In the genomic region with DNA sequence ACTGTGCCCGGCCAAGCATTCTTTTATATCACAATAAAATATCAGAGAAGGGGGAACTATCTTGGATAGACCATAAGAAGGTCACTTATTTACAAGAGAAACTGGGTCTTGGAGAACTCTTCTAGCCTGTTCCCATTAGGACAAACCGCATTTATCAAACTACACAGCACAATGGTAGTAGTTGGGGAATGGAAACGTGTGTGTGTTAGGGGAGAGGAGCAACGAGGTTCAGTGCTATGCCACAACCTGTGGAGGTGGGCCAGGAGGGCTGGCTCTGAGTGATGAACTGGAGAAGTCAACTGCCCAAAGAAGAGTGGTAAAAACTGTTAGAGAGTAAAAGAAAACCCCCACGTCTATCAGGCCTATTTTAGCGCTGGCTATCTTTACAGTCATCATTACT, we compare ENCODE assay signal across 11 cellular contexts. TPM values are rescaled to one million over a fixed set of nuclear protein-coding genes. Genes with fewer than 3 reads are reported as not detected.
DNase-seq lines count a peak whose midpoint lies in the region; ATAC-seq, FAIRE-seq and TF ChIP-seq lines count a peak whose summit lies in the region.
"Had no signal": no experiment of that assay in that cellular context is flagged by ENCODE, and none has a peak within 500 bp of the region (broad histone marks: within the 10 kb centered on the region; RNA-seq: fewer than 3 reads in every experiment).

No MANE protein-coding gene starts in this region.

- SMC1A ChIA-PET in GM12878 (lab: Charles Lee; ENCODE audit: uncharacterized antibody, unreplicated experiment) = interaction anchor here (1.1 kb wide), 1 partner anchor 13 kb away, joined by 3 read pairs; no protein-coding TSS in a partner anchor

- WGBS in SK-N-SH (ENCODE audit: low lambda C conversion rate) = 78% methylated on average over 6 of the region's 6 CpGs
- 49% methylated on average over 6 of the region's 6 CpGs for WGBS in GM12878 (ENCODE audit: insufficient coverage, insufficient replicate concordance, low lambda C conversion rate, missing lambda C conversion rate)

- TF ChIP-seq RAD21 in SK-N-SH (IDR thresholded peaks at IDR 0.05; ENCODE audit: low read length) = no peak
- no peak for TF ChIP-seq RAD21 in GM12878 (IDR thresholded peaks at IDR 0.05; ENCODE audit: insufficient read depth, low read depth, low read length)

- TF ChIP-seq CTCF in SK-N-SH (IDR thresholded peaks at IDR 0.05) (no peak), GM12878 (IDR thresholded peaks at IDR 0.05 in 2 of 3, conservative IDR thresholded peaks at IDR 0.05 in 1 of 3; ENCODE audit: control insufficient read depth in 2 of 3, extremely low read depth in 1 of 3, insufficient read depth in 1 of 3, low read depth in 3 of 3, low read length in 3 of 3) (no peak), neural progenitor cell (IDR thresholded peaks at IDR 0.05) (no peak)

- H2AFZ ChIP-seq in SK-N-SH (ENCODE audit: low read depth) = no peak overlapping the region
- no peak overlapping the region for H2AFZ ChIP-seq in Karpas-422 (ENCODE audit: low read length)
- no peak overlapping the region; the same call in 1 of the 2 replicates for H2AFZ ChIP-seq in GM12878 (ENCODE audit: control insufficient read depth, low read depth, low read length)
- H2AFZ ChIP-seq in neural progenitor cell (replicated peaks) = no peak overlapping the region

- H3K4me3 Mint-ChIP-seq in neural progenitor cell = peak overlapping the region; percentile 93

- H3K9ac ChIP-seq in SK-N-SH = peak overlapping the region; percentile 87; the same call in 1 of the 2 replicates
- H3K9ac ChIP-seq in Karpas-422 (ENCODE audit: low read length) = peak overlapping the region; percentile 95
- H3K9ac ChIP-seq in GM12878 (ENCODE audit: control insufficient read depth, insufficient read depth, low read length) = peak overlapping the region; percentile 95
- no peak overlapping the region for H3K9ac ChIP-seq in neural progenitor cell

- no peak for TF ChIP-seq POLR2A in GM12878 (IDR thresholded peaks at IDR 0.05; ENCODE audit: low read depth, low read length)

- H4K20me1 ChIP-seq in SK-N-SH (ENCODE audit: insufficient read depth) (no peaks in the 10 kb centered on the region), Karpas-422 (ENCODE audit: insufficient read depth, low read depth, low read length) (no peaks in the 10 kb centered on the region), GM12878 (ENCODE audit: control insufficient read depth, insufficient read depth) (no peaks in the 10 kb centered on the region), neural progenitor cell (ENCODE audit: low read depth) (peaks cover 9% of the 10 kb centered on the region)

- no peaks in the 10 kb centered on the region for H3K9me2 ChIP-seq in SK-N-SH
- no peaks in the 10 kb centered on the region for H3K9me2 ChIP-seq in Karpas-422 (replicated peaks; ENCODE audit: insufficient read depth, low read length)

- CTCF ChIA-PET in SK-N-SH (lab: Yijun Ruan, JAX) = interaction anchor here (1.2 kb wide), 1 partner anchor 19 kb away, joined by 3 read pairs; no protein-coding TSS in a partner anchor
- CTCF ChIA-PET in GM12878 (lab: Yijun Ruan, JAX) = interaction anchor here (1.2 to 1.5 kb wide), 2 partner anchors 19 to 21 kb away, joined by 6 to 7 read pairs; no protein-coding TSS in a partner anchor

- H3K9me3 Mint-ChIP-seq in neural progenitor cell = no peaks in the 10 kb centered on the region

- POLR2A ChIA-PET in SK-N-SH (lab: Yijun Ruan, JAX) = no interaction called here
- POLR2A ChIA-PET in GM12878 (lab: Charles Lee) = no interaction called here

- peaks cover 21% of the 10 kb centered on the region for H3K4me1 Mint-ChIP-seq in neural progenitor cell

- H3K27ac Mint-ChIP-seq in neural progenitor cell = peak overlapping the region; percentile 14

- H3K27ac ChIP-seq in SK-N-SH (ENCODE audit: low read depth in 2 of 2, low read length in 1 of 2) (no peak overlapping the region), Karpas-422 (ENCODE audit: low read length) (no peak overlapping the region), GM12878 (ENCODE audit: control insufficient read depth, insufficient read depth) (no peak overlapping the region), neural progenitor cell (no peak overlapping the region)
- H3K27ac ChIP-seq: ovary had no signal

- H3K79me2 ChIP-seq in SK-N-SH (ENCODE audit: insufficient read depth) (peaks cover 34% of the 10 kb centered on the region), Karpas-422 (ENCODE audit: low read length) (peaks cover 33% of the 10 kb centered on the region), GM12878 (ENCODE audit: control insufficient read depth, insufficient read depth, low read length) (peaks cover 28% of the 10 kb centered on the region), neural progenitor cell (ENCODE audit: low read depth) (peaks cover 31% of the 10 kb centered on the region)

- in situ Hi-C loops in GM12878 (cut with MboI) = no loop called here

- H3K27me3 ChIP-seq in SK-N-SH (ENCODE audit: insufficient read depth) (no peaks in the 10 kb centered on the region), Karpas-422 (ENCODE audit: low read length) (no peaks in the 10 kb centered on the region), GM12878 (replicated peaks in 1 of 2; ENCODE audit: control insufficient read depth in 2 of 2, insufficient read depth in 2 of 2, low read length in 1 of 2) (no peaks in the 10 kb centered on the region), neural progenitor cell (no peaks in the 10 kb centered on the region)
- H3K27me3 ChIP-seq: ovary had no signal

- H3K9me3 ChIP-seq in SK-N-SH = no peaks in the 10 kb centered on the region
- H3K9me3 ChIP-seq in Karpas-422 (ENCODE audit: low read length) = no peaks in the 10 kb centered on the region
- H3K9me3 ChIP-seq in GM12878 (replicated peaks; ENCODE audit: control insufficient read depth, insufficient read depth, low read length) = no peaks in the 10 kb centered on the region
- no peaks in the 10 kb centered on the region for H3K9me3 ChIP-seq in neural progenitor cell (ENCODE audit: low read depth)
- H3K9me3 ChIP-seq: ovary had no signal

- no peak for FAIRE-seq in GM12878 (lab: Jason Lieb, UNC)
- FAIRE-seq: urothelium cell line had no signal

- intact Hi-C loops in GM12878 (cut with micrococcal nuclease; ENCODE audit: unreplicated experiment) = loop anchor here (5.0 kb wide), 1 partner anchor 45 kb away; the partner anchor contains the start of genes GART and SON
- intact Hi-C loops in sciatic nerve (cut with DNase I) = no loop called here

- H3K4me3 ChIP-seq in SK-N-SH (ENCODE audit: low read depth in 2 of 2, low read length in 1 of 2) (peak overlapping the region; percentile 84 to 88; a peak in 2 of 4 replicates), Karpas-422 (ENCODE audit: low read length) (peak overlapping the region; percentile 96), GM12878 (peak overlapping the region; percentile 92), neural progenitor cell (peak overlapping the region; percentile 94)

- DNase-seq in SK-N-SH = no peak
- DNase-seq in Karpas-422 = no peak
- DNase-seq in GM12878 (ENCODE audit: low read depth, low spot score) = no peak
- no peak for DNase-seq in neural progenitor cell (ENCODE audit: low spot score)
- DNase-seq in NOMO-1 treated with dmso at 0.1 percent for 144 hours (lab: John Stamatoyannopoulos, UW; ENCODE audit: unreplicated experiment) = no peak
- DNase-seq in sciatic nerve (ENCODE audit: low spot score) = no peak
- no peak for DNase-seq in UCSD-AML1 (lab: John Stamatoyannopoulos, UW; ENCODE audit: unreplicated experiment)
- DNase-seq: dermis blood vessel endothelial cell, ovary had no signal

- H3K4me2 ChIP-seq in SK-N-SH = peak overlapping the region; percentile 85
- peak overlapping the region; percentile 90 for H3K4me2 ChIP-seq in Karpas-422 (ENCODE audit: low read depth, low read length, poor library complexity, severe bottlenecking)
- peak overlapping the region; percentile 79 for H3K4me2 ChIP-seq in GM12878 (ENCODE audit: control insufficient read depth, insufficient read depth)
- peak overlapping the region; percentile 89 for H3K4me2 ChIP-seq in neural progenitor cell

- peaks cover 11% of the 10 kb centered on the region for H3K36me3 Mint-ChIP-seq in neural progenitor cell

- peaks cover 31% of the 10 kb centered on the region for H3F3A ChIP-seq in SK-N-SH (replicated peaks; ENCODE audit: insufficient read depth)
- H3F3A ChIP-seq in neural progenitor cell (ENCODE audit: low read depth) = peaks cover 20% of the 10 kb centered on the region

- RAD21 ChIA-PET in GM12878 (lab: Charles Lee; ENCODE audit: unreplicated experiment) = no interaction called here

- H3K4me1 ChIP-seq in SK-N-SH (ENCODE audit: control insufficient read depth in 1 of 2, insufficient read depth in 2 of 2, low read depth in 1 of 2, low read length in 1 of 2) (peaks cover 6% of the 10 kb centered on the region in 2 experiments; a peak in 3 of 4 replicates), Karpas-422 (ENCODE audit: low read length) (peaks cover 19% of the 10 kb centered on the region), GM12878 (ENCODE audit: control insufficient read depth, insufficient read depth, low read length) (no peaks in the 10 kb centered on the region), neural progenitor cell (peaks cover 12% of the 10 kb centered on the region)

- TF ChIP-seq EP300 in SK-N-SH (IDR thresholded peaks at IDR 0.05; ENCODE audit: borderline replicate concordance in 1 of 2, low read depth in 1 of 2, low read length in 1 of 2) = no peak
- TF ChIP-seq EP300 in GM12878 (IDR thresholded peaks at IDR 0.05; ENCODE audit: borderline replicate concordance in 1 of 2, control insufficient read depth in 1 of 2, low read depth in 2 of 2, low read length in 2 of 2) = no peak

- no peak for ATAC-seq in SK-N-SH treated with all-trans-retinoic acid at 6 μM for 48 hours
- ATAC-seq in GM12878 = no peak; the same call in 2 of the 3 replicates
- no peak for ATAC-seq in sciatic nerve

- no TSS peak for BruUV-seq in GM12878 (replicated peaks; lab: Mats Ljungman, UMichigan)

- H3K36me3 ChIP-seq in SK-N-SH (replicated peaks in 1 of 2; ENCODE audit: control insufficient read depth in 1 of 2, insufficient read depth in 2 of 2, low read length in 1 of 2) = peaks cover 26 to 29% of the 10 kb centered on the region in 2 experiments
- H3K36me3 ChIP-seq in Karpas-422 (ENCODE audit: insufficient read depth, low read length) = peaks cover 17% of the 10 kb centered on the region; the same call in 1 of the 2 replicates
- peaks cover 0 to 3% of the 10 kb centered on the region in 2 experiments; a peak in 2 of 4 replicates for H3K36me3 ChIP-seq in GM12878 (ENCODE audit: control insufficient read depth in 2 of 2, insufficient read depth in 2 of 2, low read length in 1 of 2)
- H3K36me3 ChIP-seq in neural progenitor cell = peaks cover 23% of the 10 kb centered on the region
- H3K36me3 ChIP-seq: ovary had no signal

- H3K27me3 Mint-ChIP-seq in neural progenitor cell (ENCODE audit: insufficient read depth, low read depth) = no peaks in the 10 kb centered on the region

RNA-seq across cellular contexts. Expression of gene DONSON, which starts 1.6 kb away (rescaled TPM):
- polyA plus RNA-seq in SK-N-SH (2012; rRNA removed) (17.3 and 20.6 TPM in 2 replicates), GM12878 (2011; rRNA removed) (51.2 and 72.5 TPM in 2 replicates), GM12878 (2014; fragmentation: Illumina TruSeq; extraction: Trizol) (40.5 and 51.2 TPM in 2 replicates), GM12878 (2014; fragmentation: Nextera tagmentation; extraction: Ambion mirVana) (10 to 100 TPM; 13.6 to 25.8 TPM), GM12878 (2014; rRNA removed) (23.7 and 26.7 TPM in 2 replicates), GM12878 (2016; fragmentation: Nextera tagmentation; extraction: Ambion mirVana) (10 to 100 TPM; 47.3 to 49.3 TPM)
- polyA plus RNA-seq in SK-N-SH (2012; cell fraction: cytosol; rRNA removed) = 16.5 and 19.2 TPM in 2 replicates
- polyA plus RNA-seq in SK-N-SH (2012; cell fraction: nucleus; rRNA removed) = 41.8 and 54.5 TPM in 2 replicates
- 14.6 and 16.1 TPM in 2 replicates for total RNA-seq in Karpas-422 (2014; rRNA removed; shearing (Covaris generic); ENCODE audit: low replicate concordance)
- total RNA-seq in GM12878 (2013; cell fraction: nucleolus; rRNA removed) = 25.2 and 30.0 TPM in 2 replicates
- total RNA-seq in GM12878 (2014; rRNA removed) (28.1 and 29.1 TPM in 2 replicates), GM12878 (2014; rRNA removed; fragmentation: Illumina TruSeq; extraction: Trizol) (36.3 and 39.1 TPM in 2 replicates), GM12878 (2021) (21.6 and 23.4 TPM in 2 replicates), neural progenitor cell (ENCODE audit: low replicate concordance) (41.0 and 67.8 TPM in 2 replicates), sciatic nerve (15.3 TPM)
- polyA plus RNA-seq in GM12878 (2011; ENCODE audit: low read depth) = 17.2 TPM
- 24.8 and 27.8 TPM in 2 replicates for polyA plus RNA-seq in GM12878 (2011; cell fraction: cytosol; rRNA removed)
- 37.1 and 44.0 TPM in 2 replicates for polyA plus RNA-seq in GM12878 (2011; cell fraction: nucleus; rRNA removed)
- polyA plus RNA-seq in GM12878 (2012) = 27.8 and 39.7 TPM in 2 replicates
- 32.1 and 37.0 TPM in 2 replicates for polyA minus RNA-seq in GM12878 (2011; rRNA and poly(A)+ RNA removed)
- 11.6 and 16.0 TPM in 2 replicates for polyA minus RNA-seq in GM12878 (2011; cell fraction: cytosol; rRNA and poly(A)+ RNA removed)
- 12.9 and 14.5 TPM in 2 replicates for polyA minus RNA-seq in GM12878 (2011; cell fraction: nucleus; rRNA and poly(A)+ RNA removed)

RNA-seq across cellular contexts. Expression of gene SON, which starts 44.1 kb away (rescaled TPM):
- polyA plus RNA-seq in SK-N-SH (2012; rRNA removed) (45.9 and 57.4 TPM in 2 replicates), GM12878 (2011; rRNA removed) (94.8 and 95.7 TPM in 2 replicates), GM12878 (2014; fragmentation: Illumina TruSeq; extraction: Trizol) (232 and 307 TPM in 2 replicates), GM12878 (2014; fragmentation: Nextera tagmentation; extraction: Ambion mirVana) (100 to 1,000 TPM; 418 to 788 TPM), GM12878 (2014; rRNA removed) (113 and 131 TPM in 2 replicates), GM12878 (2016; fragmentation: Nextera tagmentation; extraction: Ambion mirVana) (100 to 1,000 TPM; 462 to 491 TPM)
- 40.1 and 44.0 TPM in 2 replicates for polyA plus RNA-seq in SK-N-SH (2012; cell fraction: cytosol; rRNA removed)
- 122 and 250 TPM in 2 replicates for polyA plus RNA-seq in SK-N-SH (2012; cell fraction: nucleus; rRNA removed)
- total RNA-seq in Karpas-422 (2014; rRNA removed; shearing (Covaris generic); ENCODE audit: low replicate concordance) = 121 and 159 TPM in 2 replicates
- total RNA-seq in GM12878 (2013; cell fraction: nucleolus; rRNA removed) = 294 and 296 TPM in 2 replicates
- total RNA-seq in GM12878 (2014; rRNA removed) (130 and 146 TPM in 2 replicates), GM12878 (2014; rRNA removed; fragmentation: Illumina TruSeq; extraction: Trizol) (122 and 133 TPM in 2 replicates), GM12878 (2021) (250 and 270 TPM in 2 replicates), neural progenitor cell (ENCODE audit: low replicate concordance) (200 and 227 TPM in 2 replicates), sciatic nerve (375 TPM)
- polyA plus RNA-seq in GM12878 (2011; ENCODE audit: low read depth) = 119 TPM
- 79.8 and 109 TPM in 2 replicates for polyA plus RNA-seq in GM12878 (2011; cell fraction: cytosol; rRNA removed)
- polyA plus RNA-seq in GM12878 (2011; cell fraction: nucleus; rRNA removed) = 266 and 369 TPM in 2 replicates
- polyA plus RNA-seq in GM12878 (2012) = 145 and 206 TPM in 2 replicates
- polyA minus RNA-seq in GM12878 (2011; rRNA and poly(A)+ RNA removed) = 196 and 218 TPM in 2 replicates
- 76.0 and 102 TPM in 2 replicates for polyA minus RNA-seq in GM12878 (2011; cell fraction: cytosol; rRNA and poly(A)+ RNA removed)
- polyA minus RNA-seq in GM12878 (2011; cell fraction: nucleus; rRNA and poly(A)+ RNA removed) = 107 and 132 TPM in 2 replicates

RNA-seq across cellular contexts. Expression of gene GART, which starts 45.0 kb away (rescaled TPM):
- polyA plus RNA-seq in SK-N-SH (2012; rRNA removed) = 17.3 and 26.8 TPM in 2 replicates
- 24.9 and 25.0 TPM in 2 replicates for polyA plus RNA-seq in SK-N-SH (2012; cell fraction: cytosol; rRNA removed)
- polyA plus RNA-seq in SK-N-SH (2012; cell fraction: nucleus; rRNA removed) = 29.6 and 53.5 TPM in 2 replicates
- total RNA-seq in Karpas-422 (2014; rRNA removed; shearing (Covaris generic); ENCODE audit: low replicate concordance) = 117 and 119 TPM in 2 replicates
- 305 and 315 TPM in 2 replicates for total RNA-seq in GM12878 (2013; cell fraction: nucleolus; rRNA removed)
- total RNA-seq in GM12878 (2014; rRNA removed) = 96.6 and 104 TPM in 2 replicates
- total RNA-seq in GM12878 (2014; rRNA removed; fragmentation: Illumina TruSeq; extraction: Trizol) = 115 and 116 TPM in 2 replicates
- 142 and 145 TPM in 2 replicates for total RNA-seq in GM12878 (2021)
- polyA plus RNA-seq in GM12878 (2011; ENCODE audit: low read depth) = 39.3 TPM
- 44.7 and 52.5 TPM in 2 replicates for polyA plus RNA-seq in GM12878 (2011; rRNA removed)
- 29.1 and 34.3 TPM in 2 replicates for polyA plus RNA-seq in GM12878 (2011; cell fraction: cytosol; rRNA removed)
- 54.0 and 74.7 TPM in 2 replicates for polyA plus RNA-seq in GM12878 (2011; cell fraction: nucleus; rRNA removed)
- 39.5 and 49.2 TPM in 2 replicates for polyA plus RNA-seq in GM12878 (2012)
- polyA plus RNA-seq in GM12878 (2014; fragmentation: Illumina TruSeq; extraction: Trizol) = 150 and 157 TPM in 2 replicates
- 10 to 100 TPM; 74.8 to 80.3 TPM for polyA plus RNA-seq in GM12878 (2014; fragmentation: Nextera tagmentation; extraction: Ambion mirVana)
- 64.0 and 68.3 TPM in 2 replicates for polyA plus RNA-seq in GM12878 (2014; rRNA removed)
- 100 to 1,000 TPM; 177 to 178 TPM for polyA plus RNA-seq in GM12878 (2016; fragmentation: Nextera tagmentation; extraction: Ambion mirVana)
- 35.4 and 42.8 TPM in 2 replicates for polyA minus RNA-seq in GM12878 (2011; rRNA and poly(A)+ RNA removed)
- 21.5 and 28.3 TPM in 2 replicates for polyA minus RNA-seq in GM12878 (2011; cell fraction: cytosol; rRNA and poly(A)+ RNA removed)
- 31.3 and 44.2 TPM in 2 replicates for polyA minus RNA-seq in GM12878 (2011; cell fraction: nucleus; rRNA and poly(A)+ RNA removed)
- 108 and 129 TPM in 2 replicates for total RNA-seq in neural progenitor cell (ENCODE audit: low replicate concordance)
- total RNA-seq in sciatic nerve = 63.0 TPM

RNA-seq across cellular contexts. Expression of gene CRYZL1, which starts 54.6 kb away (rescaled TPM):
- polyA plus RNA-seq in SK-N-SH (2012; rRNA removed) = 26.3 and 45.9 TPM in 2 replicates
- polyA plus RNA-seq in SK-N-SH (2012; cell fraction: cytosol; rRNA removed) = 32.3 and 37.1 TPM in 2 replicates
- polyA plus RNA-seq in SK-N-SH (2012; cell fraction: nucleus; rRNA removed) = 52.6 and 97.9 TPM in 2 replicates
- 38.9 and 43.6 TPM in 2 replicates for total RNA-seq in Karpas-422 (2014; rRNA removed; shearing (Covaris generic); ENCODE audit: low replicate concordance)
- 148 and 161 TPM in 2 replicates for total RNA-seq in GM12878 (2013; cell fraction: nucleolus; rRNA removed)
- 14.3 and 17.3 TPM in 2 replicates for total RNA-seq in GM12878 (2014; rRNA removed)
- total RNA-seq in GM12878 (2014; rRNA removed; fragmentation: Illumina TruSeq; extraction: Trizol) = 14.5 and 15.5 TPM in 2 replicates
- 20.2 and 21.4 TPM in 2 replicates for total RNA-seq in GM12878 (2021)
- 24.5 TPM for polyA plus RNA-seq in GM12878 (2011; ENCODE audit: low read depth)
- 68.8 and 92.6 TPM in 2 replicates for polyA plus RNA-seq in GM12878 (2011; rRNA removed)
- polyA plus RNA-seq in GM12878 (2011; cell fraction: cytosol; rRNA removed) = 24.1 and 26.4 TPM in 2 replicates
- polyA plus RNA-seq in GM12878 (2011; cell fraction: nucleus; rRNA removed) = 62.4 and 86.8 TPM in 2 replicates
- 22.9 and 24.2 TPM in 2 replicates for polyA plus RNA-seq in GM12878 (2012)
- polyA plus RNA-seq in GM12878 (2014; fragmentation: Illumina TruSeq; extraction: Trizol) = 25.5 and 32.8 TPM in 2 replicates
- 10 to 100 TPM; 51.4 to 72.4 TPM for polyA plus RNA-seq in GM12878 (2014; fragmentation: Nextera tagmentation; extraction: Ambion mirVana)
- 25.7 and 27.7 TPM in 2 replicates for polyA plus RNA-seq in GM12878 (2014; rRNA removed)
- 10 to 100 TPM; 33.6 to 34.8 TPM for polyA plus RNA-seq in GM12878 (2016; fragmentation: Nextera tagmentation; extraction: Ambion mirVana)
- polyA minus RNA-seq in GM12878 (2011; rRNA and poly(A)+ RNA removed) = 32.3 and 80.7 TPM in 2 replicates
- polyA minus RNA-seq in GM12878 (2011; cell fraction: cytosol; rRNA and poly(A)+ RNA removed) = 14.4 and 14.8 TPM in 2 replicates
- 20.1 and 34.9 TPM in 2 replicates for polyA minus RNA-seq in GM12878 (2011; cell fraction: nucleus; rRNA and poly(A)+ RNA removed)
- total RNA-seq in neural progenitor cell (ENCODE audit: low replicate concordance) = 38.2 and 80.0 TPM in 2 replicates
- 59.2 TPM for total RNA-seq in sciatic nerve

RNA-seq across cellular contexts. Expression of gene ITSN1, which starts 55.4 kb away (rescaled TPM):
- polyA plus RNA-seq in SK-N-SH (2012; rRNA removed) (27.8 and 31.3 TPM in 2 replicates), GM12878 (2011; rRNA removed) (3.2 and 4.8 TPM in 2 replicates), GM12878 (2014; fragmentation: Illumina TruSeq; extraction: Trizol) (8.1 and 8.8 TPM in 2 replicates), GM12878 (2014; fragmentation: Nextera tagmentation; extraction: Ambion mirVana) (1 to 10 TPM in 1 of 2 experiments, under 1 TPM in 1; 0.89 to 1.3 TPM), GM12878 (2014; rRNA removed) (4.7 and 6.7 TPM in 2 replicates), GM12878 (2016; fragmentation: Nextera tagmentation; extraction: Ambion mirVana) (10 to 100 TPM; 10.4 to 10.6 TPM)
- 23.7 and 30.2 TPM in 2 replicates for polyA plus RNA-seq in SK-N-SH (2012; cell fraction: cytosol; rRNA removed)
- polyA plus RNA-seq in SK-N-SH (2012; cell fraction: nucleus; rRNA removed) = 53.2 and 78.1 TPM in 2 replicates
- total RNA-seq in Karpas-422 (2014; rRNA removed; shearing (Covaris generic); ENCODE audit: low replicate concordance) = 2.3 TPM in 2 replicates
- total RNA-seq in GM12878 (2013; cell fraction: nucleolus; rRNA removed) = 38.7 and 40.5 TPM in 2 replicates
- total RNA-seq in GM12878 (2014; rRNA removed) (3.9 and 4.0 TPM in 2 replicates), GM12878 (2014; rRNA removed; fragmentation: Illumina TruSeq; extraction: Trizol) (3.9 and 5.9 TPM in 2 replicates), GM12878 (2021) (5.1 and 6.1 TPM in 2 replicates), neural progenitor cell (ENCODE audit: low replicate concordance) (103 and 136 TPM in 2 replicates), sciatic nerve (88.8 TPM)
- 1.7 TPM for polyA plus RNA-seq in GM12878 (2011; ENCODE audit: low read depth)
- polyA plus RNA-seq in GM12878 (2011; cell fraction: cytosol; rRNA removed) = 2.5 and 3.4 TPM in 2 replicates
- polyA plus RNA-seq in GM12878 (2011; cell fraction: nucleus; rRNA removed) = 6.0 and 7.0 TPM in 2 replicates
- 2.0 and 2.5 TPM in 2 replicates for polyA plus RNA-seq in GM12878 (2012)
- 5.2 and 6.9 TPM in 2 replicates for polyA minus RNA-seq in GM12878 (2011; rRNA and poly(A)+ RNA removed)
- 2.4 and 4.8 TPM in 2 replicates for polyA minus RNA-seq in GM12878 (2011; cell fraction: cytosol; rRNA and poly(A)+ RNA removed)
- 4.0 and 4.1 TPM in 2 replicates for polyA minus RNA-seq in GM12878 (2011; cell fraction: nucleus; rRNA and poly(A)+ RNA removed)
